In genomic region chr11:66289548-66290331, GRCh38 we compare ENCODE assay signal across 8 cellular contexts. TPM values are rescaled to one million over a fixed set of nuclear protein-coding genes. Genes with fewer than 3 reads are reported as not detected.
DNase-seq lines count a peak whose midpoint lies in the region; ATAC-seq and TF ChIP-seq lines count a peak whose summit lies in the region.

No MANE protein-coding gene starts in this region.

- in situ Hi-C loops in G401 (cut with HindIII; ENCODE audit: low sequenced_read_pairs): no loop called here

- no peaks in the 10 kb centered on the region for H3K9me3 ChIP-seq in H9 (ENCODE audit: control insufficient read depth, low read depth, low read length)
- no peaks in the 10 kb centered on the region for H3K9me3 ChIP-seq in esophagus (ENCODE audit: control insufficient read depth in 2 of 2, insufficient read depth in 1 of 2, low read depth in 1 of 2, low read length in 1 of 2)

- H3K4me2 ChIP-seq in H9 (ENCODE audit: insufficient read depth, insufficient read length, low read length): peak overlapping the region; percentile 62

- no peak overlapping the region for H4K5ac ChIP-seq in H9 (ENCODE audit: insufficient read length, low read depth, low read length)

- no peak overlapping the region for H3K18ac ChIP-seq in H9 (ENCODE audit: insufficient read length, low read depth, low read length)

- no peak overlapping the region for H2BK15ac ChIP-seq in H9 (ENCODE audit: low read depth, low read length)

- H3K9ac ChIP-seq in H9 (ENCODE audit: extremely low read depth, insufficient read length, low read length): no peak overlapping the region

- H3K4ac ChIP-seq in H9 (ENCODE audit: low read depth, low read length): no peak overlapping the region

- H3K4me1 Mint-ChIP-seq in H9: peaks cover 18 to 23% of the 10 kb centered on the region in 2 experiments
- peaks cover 29% of the 10 kb centered on the region in 2 donors for H3K4me1 Mint-ChIP-seq in natural killer cell treated with Interleukin-12 subunit alpha and Interleukin-12 subunit beta and Interleukin-15 and Interleukin-18, amount 100 ng/mL, for 72 hours (ENCODE audit: low read depth in 2 of 2)

- H3K4me1 ChIP-seq in H9 (ENCODE audit: insufficient read depth, low read length) (peaks cover 6% of the 10 kb centered on the region), esophagus (ENCODE audit: control insufficient read depth in 2 of 2, insufficient read depth in 2 of 2, low read length in 1 of 2) (peaks cover 11 to 32% of the 10 kb centered on the region in 2 donors)

- H3K4me3 Mint-ChIP-seq in H9: peak overlapping the region; percentile 86 to 91
- H3K4me3 Mint-ChIP-seq in natural killer cell treated with Interleukin-12 subunit alpha and Interleukin-12 subunit beta and Interleukin-15 and Interleukin-18, amount 100 ng/mL, for 72 hours: peak overlapping the region; percentile 90

- no peaks in the 10 kb centered on the region for H4K20me1 ChIP-seq in H9 (ENCODE audit: control insufficient read depth, insufficient read depth, insufficient read length)

- H3K36me3 ChIP-seq in esophagus (ENCODE audit: control insufficient read depth in 2 of 2, insufficient read depth in 2 of 2, low read length in 1 of 2): peaks cover 0 to 7% of the 10 kb centered on the region in 2 donors

- no peak overlapping the region for H3K27ac ChIP-seq in H9 (ENCODE audit: insufficient read length, low read depth, low read length)
- H3K27ac ChIP-seq in esophagus (ENCODE audit: low read depth in 2 of 2, low read length in 1 of 2): peak overlapping the region; percentile 89 to 93

- H3K23ac ChIP-seq in H9 (ENCODE audit: insufficient read length, low read depth, low read length): no peak overlapping the region

- peaks cover 1% of the 10 kb centered on the region; the same call in 1 of the 2 replicates for H3K79me2 ChIP-seq in H9 (ENCODE audit: insufficient read depth, low read length)

- H3T11ph ChIP-seq in H9 (ENCODE audit: low read length): no peak overlapping the region

- no peaks in the 10 kb centered on the region for H3K79me1 ChIP-seq in H9 (ENCODE audit: insufficient read depth, low read depth, low read length, poor library complexity, severe bottlenecking)

- WGBS in H9 (ENCODE audit: extremely low coverage, insufficient read length, low lambda C conversion rate): no CpG with 5 or more reads among the region's 36 CpGs
- 11% methylated on average over 36 of the region's 36 CpGs for WGBS in esophagus, 2 donors

- H2BK12ac ChIP-seq in H9 (ENCODE audit: insufficient read length, low read depth, low read length): no peak overlapping the region

- no peak overlapping the region for H3K56ac ChIP-seq in H9 (ENCODE audit: insufficient read length, low read depth, low read length)

- H3K14ac ChIP-seq in H9 (ENCODE audit: insufficient read depth, low read length): no peak overlapping the region

- peak overlapping the region; percentile 93 to 96 (median 95) for H3K27ac Mint-ChIP-seq in H9
- H3K27ac Mint-ChIP-seq in natural killer cell treated with Interleukin-12 subunit alpha and Interleukin-12 subunit beta and Interleukin-15 and Interleukin-18, amount 100 ng/mL, for 72 hours: peak overlapping the region; percentile 68 to 85

- H3K27me3 Mint-ChIP-seq in H9 (ENCODE audit: low read depth): peaks cover 37% of the 10 kb centered on the region
- peaks cover 21 to 22% of the 10 kb centered on the region in 2 donors for H3K27me3 Mint-ChIP-seq in natural killer cell treated with Interleukin-12 subunit alpha and Interleukin-12 subunit beta and Interleukin-15 and Interleukin-18, amount 100 ng/mL, for 72 hours

- H2AK5ac ChIP-seq in H9 (ENCODE audit: insufficient read length, low read length): no peak overlapping the region

- H2BK20ac ChIP-seq in H9 (ENCODE audit: low read depth, low read length, poor library complexity, severe bottlenecking): no peak overlapping the region

- ATAC-seq in natural killer cell treated with Interleukin-12 subunit alpha and Interleukin-12 subunit beta and Interleukin-15 and Interleukin-18, amount 100 ng/mL, for 72 hours: peak; percentile 74 to 79

- DNase-seq in GM12864 (ENCODE audit: low read depth) (peak; percentile 48), H9 (peak; percentile 93), MV-4-11 (lab: John Stamatoyannopoulos, UW) (peak; percentile 55), stromal cell of bone marrow (ENCODE audit: low read depth) (peak; percentile 30), G401 (ENCODE audit: low spot score) (no peak)
- DNase-seq in activated CD8-positive, alpha-beta memory T cell treated with anti-CD3 and anti-CD28 coated beads, Interleukin-2, amount 50 U/mL, for 24 hours (ENCODE audit: extremely low read depth): peak; percentile 55
- peak; percentile 87 for DNase-seq in natural killer cell treated with Interleukin-12 subunit alpha and Interleukin-12 subunit beta and Interleukin-15 and Interleukin-18, amount 100 ng/mL, for 72 hours (ENCODE audit: low spot score)

- peaks cover 13% of the 10 kb centered on the region for H3K23me2 ChIP-seq in H9 (ENCODE audit: insufficient read length, low read depth, low read length, poor library complexity, severe bottlenecking)

- TF ChIP-seq CTCF in GM12864 (IDR thresholded peaks at IDR 0.05; ENCODE audit: low read depth, low read length, missing control alignments) (no peak), H9 (conservative IDR thresholded peaks at IDR 0.05) (no peak)

- peaks cover under 1 to 3% (median 2%) of the 10 kb centered on the region in 3 experiments; a peak in 6 of 7 replicates for H3K36me3 Mint-ChIP-seq in H9 (ENCODE audit: insufficient read depth in 1 of 3, low read depth in 3 of 3)
- no peaks in the 10 kb centered on the region for H3K36me3 Mint-ChIP-seq in natural killer cell treated with Interleukin-12 subunit alpha and Interleukin-12 subunit beta and Interleukin-15 and Interleukin-18, amount 100 ng/mL, for 72 hours

- H2BK120ac ChIP-seq in H9 (ENCODE audit: low read depth, low read length, poor library complexity, severe bottlenecking): no peak overlapping the region

- H4K91ac ChIP-seq in H9 (ENCODE audit: insufficient read length, low read depth, low read length): no peak overlapping the region

- H4K8ac ChIP-seq in H9 (replicated peaks; ENCODE audit: insufficient read length, low read depth, low read length): no peak overlapping the region

- H3K9me3 Mint-ChIP-seq in H9: no peaks in the 10 kb centered on the region; a peak in 1 of 5 replicates
- no peaks in the 10 kb centered on the region for H3K9me3 Mint-ChIP-seq in natural killer cell treated with Interleukin-12 subunit alpha and Interleukin-12 subunit beta and Interleukin-15 and Interleukin-18, amount 100 ng/mL, for 72 hours

- H3K27me3 ChIP-seq in H9 (ENCODE audit: insufficient read depth, low read length) (peaks cover 8% of the 10 kb centered on the region; the same call in 1 of the 2 replicates), esophagus (ENCODE audit: control insufficient read depth in 1 of 2, insufficient read depth in 2 of 2, low read length in 2 of 2) (peaks cover 0 to 9% of the 10 kb centered on the region in 2 donors)

- H3K4me3 ChIP-seq in GM12864 (ENCODE audit: low read depth, low read length) (peak overlapping the region; percentile 75), esophagus (ENCODE audit: low read depth in 1 of 2, low read length in 2 of 2) (peak overlapping the region; percentile 50 to 52)

- H2BK5ac ChIP-seq in H9 (ENCODE audit: insufficient read length, low read length): no peak overlapping the region

- H2AFZ ChIP-seq in H9 (ENCODE audit: low read length): no peak overlapping the region

RNA-seq across cellular contexts. Expression of gene YIF1A, which starts 0.8 kb away (rescaled TPM):
- total RNA-seq in H9 (2021): 64.3 and 71.6 TPM in 2 replicates
- 10 to 100 TPM; 51.6 to 63.1 TPM for polyA plus RNA-seq in esophagus
- 10 to 100 TPM; 62.7 to 76.1 TPM for total RNA-seq in natural killer cell treated with Interleukin-12 subunit alpha and Interleukin-12 subunit beta and Interleukin-15 and Interleukin-18, amount 100 ng/mL, for 72 hours
- total RNA-seq in G401 (2014; rRNA removed; shearing (Covaris generic)): 106 and 113 TPM in 2 replicates

RNA-seq across cellular contexts. Expression of gene TMEM151A, which starts 2.0 kb away (rescaled TPM):
- 1.2 and 1.4 TPM in 2 replicates for total RNA-seq in H9 (2021)
- under 1 TPM; 0.01 to 0.04 TPM for polyA plus RNA-seq in esophagus
- total RNA-seq in natural killer cell treated with Interleukin-12 subunit alpha and Interleukin-12 subunit beta and Interleukin-15 and Interleukin-18, amount 100 ng/mL, for 72 hours: not detected
- 2.8 TPM in 1 of 2 replicates, not detected in the other for total RNA-seq in G401 (2014; rRNA removed; shearing (Covaris generic))

RNA-seq across cellular contexts. Expression of gene CNIH2, which starts 11.8 kb away (rescaled TPM):
- 11.8 and 12.0 TPM in 2 replicates for total RNA-seq in H9 (2021)
- under 1 TPM; 0.62 to 0.77 TPM for polyA plus RNA-seq in esophagus
- 1 to 10 TPM; 1.2 to 2.6 TPM for total RNA-seq in natural killer cell treated with Interleukin-12 subunit alpha and Interleukin-12 subunit beta and Interleukin-15 and Interleukin-18, amount 100 ng/mL, for 72 hours
- 4.4 and 12.4 TPM in 2 replicates for total RNA-seq in G401 (2014; rRNA removed; shearing (Covaris generic))

RNA-seq across cellular contexts. Expression of gene RAB1B, which starts 21.3 kb away (rescaled TPM):
- total RNA-seq in H9 (2021): 118 and 122 TPM in 2 replicates
- polyA plus RNA-seq in esophagus: 100 to 1,000 TPM; 129 to 156 TPM
- 100 to 1,000 TPM; 139 to 146 TPM for total RNA-seq in natural killer cell treated with Interleukin-12 subunit alpha and Interleukin-12 subunit beta and Interleukin-15 and Interleukin-18, amount 100 ng/mL, for 72 hours
- 67.8 and 81.8 TPM in 2 replicates for total RNA-seq in G401 (2014; rRNA removed; shearing (Covaris generic))

RNA-seq across cellular contexts. Expression of gene CD248, which starts 27.1 kb away (rescaled TPM):
- total RNA-seq in H9 (2021): 1.3 and 1.5 TPM in 2 replicates
- polyA plus RNA-seq in esophagus: 1 to 10 TPM; 1.4 to 3.3 TPM
- total RNA-seq in natural killer cell treated with Interleukin-12 subunit alpha and Interleukin-12 subunit beta and Interleukin-15 and Interleukin-18, amount 100 ng/mL, for 72 hours: under 1 TPM; 0.10 to 0.59 TPM
- total RNA-seq in G401 (2014; rRNA removed; shearing (Covaris generic)): 0.58 TPM in 1 of 2 replicates, not detected in the other
